23 cellular contexts compared by ENCODE assay signal in genomic region chr1:13549521-13549920, GRCh38. TPM values are rescaled to one million over a fixed set of nuclear protein-coding genes. Genes with fewer than 3 reads are reported as not detected.
"Had no signal": no experiment of that assay in that cellular context is flagged by ENCODE, and none has a peak within 500 bp of the region (broad histone marks: within the 10 kb centered on the region; RNA-seq: fewer than 3 reads in every experiment).

No MANE protein-coding gene starts in this region.

- H3K9me3 Mint-ChIP-seq: activated CD4-positive, alpha-beta memory T cell treated with anti-CD3 and anti-CD28 coated beads for 36 hours; activated naive CD4-positive, alpha-beta T cell treated with anti-CD3 and anti-CD28 coated beads for 36 hours; activated naive CD8-positive, alpha-beta T cell treated with anti-CD3 and anti-CD28 coated beads, Interleukin-2, amount 50 U/mL, for 24 hours; activated T-helper 2 cell treated with anti-CD3 and anti-CD28 coated beads, Interferon-gamma antibody, Interleukin-2, Interleukin-4, amounts not matched to agents 10 μg/mL and 5 μg/mL and 100 μg/mL, durations not matched to agents 14 hours and 24 hours and 36 hours; endodermal cell; immature natural killer cell; naive thymus-derived CD4-positive, alpha-beta T cell had no signal

- H3K4me3 Mint-ChIP-seq: activated CD4-positive, alpha-beta memory T cell treated with anti-CD3 and anti-CD28 coated beads for 36 hours; activated CD4-positive, alpha-beta T cell treated with anti-CD3 and anti-CD28 coated beads for 36 hours; activated CD8-positive, alpha-beta memory T cell treated with anti-CD3 and anti-CD28 coated beads, Interleukin-2, amount 10 ng/mL, durations not matched to agents 7 days and 5 days; activated naive CD4-positive, alpha-beta T cell treated with anti-CD3 and anti-CD28 coated beads for 36 hours; activated naive CD8-positive, alpha-beta T cell treated with anti-CD3 and anti-CD28 coated beads, Interleukin-2, amount 50 U/mL, for 24 hours; endodermal cell; immature natural killer cell; naive thymus-derived CD4-positive, alpha-beta T cell; T-helper 17 cell had no signal

- ATAC-seq: activated CD4-positive, alpha-beta T cell treated with anti-CD3 and anti-CD28 coated beads for 36 hours; activated CD8-positive, alpha-beta memory T cell treated with anti-CD3 and anti-CD28 coated beads, Interleukin-2, amount 10 ng/mL, durations not matched to agents 7 days and 5 days; activated naive CD8-positive, alpha-beta T cell treated with anti-CD3 and anti-CD28 coated beads, Interleukin-2, amount 50 U/mL, for 24 hours; naive thymus-derived CD4-positive, alpha-beta T cell; right lobe of liver; SK-N-SH treated with all-trans-retinoic acid at 6 μM for 48 hours; T-helper 17 cell had no signal

- DNase-seq: activated CD4-positive, alpha-beta memory T cell treated with anti-CD3 and anti-CD28 coated beads for 36 hours; activated CD4-positive, alpha-beta T cell treated with anti-CD3 and anti-CD28 coated beads for 36 hours; activated CD8-positive, alpha-beta memory T cell treated with anti-CD3 and anti-CD28 coated beads, Interleukin-2, amount 10 ng/mL, durations not matched to agents 7 days and 5 days; activated naive CD4-positive, alpha-beta T cell treated with anti-CD3 and anti-CD28 coated beads for 36 hours; activated naive CD8-positive, alpha-beta T cell treated with anti-CD3 and anti-CD28 coated beads, Interleukin-2, amount 50 U/mL, for 24 hours; activated T-cell treated with anti-CD3 and anti-CD28 coated beads, Interleukin-2, amount 50 U/mL, for 1 hour; erythroblast; immature natural killer cell; left cardiac atrium; naive thymus-derived CD4-positive, alpha-beta T cell; psoas muscle; right lobe of liver; stimulated activated CD4-positive, alpha-beta T cell treated with anti-CD3 and anti-CD28 coated beads, Interleukin-1b, Interleukin-23, amount 100 ng/mL, for 48 hours; stomach; T-helper 17 cell had no signal

- H3K27ac Mint-ChIP-seq: activated CD4-positive, alpha-beta memory T cell treated with anti-CD3 and anti-CD28 coated beads for 36 hours; activated CD4-positive, alpha-beta T cell treated with anti-CD3 and anti-CD28 coated beads for 36 hours; activated CD8-positive, alpha-beta memory T cell treated with anti-CD3 and anti-CD28 coated beads, Interleukin-2, amount 10 ng/mL, durations not matched to agents 7 days and 5 days; activated naive CD4-positive, alpha-beta T cell treated with anti-CD3 and anti-CD28 coated beads for 36 hours; activated naive CD8-positive, alpha-beta T cell treated with anti-CD3 and anti-CD28 coated beads, Interleukin-2, amount 50 U/mL, for 24 hours; activated T-helper 2 cell treated with anti-CD3 and anti-CD28 coated beads, Interferon-gamma antibody, Interleukin-2, Interleukin-4, amounts not matched to agents 10 μg/mL and 5 μg/mL and 100 μg/mL, durations not matched to agents 14 hours and 24 hours and 36 hours; endodermal cell; immature natural killer cell; naive thymus-derived CD4-positive, alpha-beta T cell; T-helper 17 cell had no signal

- H3K4me1 Mint-ChIP-seq: activated CD4-positive, alpha-beta T cell treated with anti-CD3 and anti-CD28 coated beads for 36 hours; activated CD8-positive, alpha-beta memory T cell treated with anti-CD3 and anti-CD28 coated beads, Interleukin-2, amount 10 ng/mL, durations not matched to agents 7 days and 5 days; activated naive CD8-positive, alpha-beta T cell treated with anti-CD3 and anti-CD28 coated beads, Interleukin-2, amount 50 U/mL, for 24 hours; immature natural killer cell; naive thymus-derived CD4-positive, alpha-beta T cell; T-helper 17 cell had no signal

- H3K36me3 Mint-ChIP-seq: activated CD4-positive, alpha-beta memory T cell treated with anti-CD3 and anti-CD28 coated beads for 36 hours; activated CD8-positive, alpha-beta memory T cell treated with anti-CD3 and anti-CD28 coated beads, Interleukin-2, amount 10 ng/mL, durations not matched to agents 7 days and 5 days; immature natural killer cell; naive thymus-derived CD4-positive, alpha-beta T cell had no signal

RNA-seq across cellular contexts. Expression of gene PDPN, which starts 34.1 kb away (rescaled TPM):
- total RNA-seq: activated CD4-positive, alpha-beta memory T cell treated with anti-CD3 and anti-CD28 coated beads for 36 hours; activated CD4-positive, alpha-beta T cell treated with anti-CD3 and anti-CD28 coated beads for 36 hours; activated CD8-positive, alpha-beta memory T cell treated with anti-CD3 and anti-CD28 coated beads, Interleukin-2, amount 10 ng/mL, durations not matched to agents 7 days and 5 days; activated naive CD4-positive, alpha-beta T cell treated with anti-CD3 and anti-CD28 coated beads for 36 hours; activated T-helper 2 cell treated with anti-CD3 and anti-CD28 coated beads, Interferon-gamma antibody, Interleukin-2, Interleukin-4, amounts not matched to agents 10 μg/mL and 5 μg/mL and 100 μg/mL, durations not matched to agents 14 hours and 24 hours and 36 hours; mononuclear cell; T-helper 17 cell had no signal
- polyA plus RNA-seq: immature natural killer cell; naive thymus-derived CD4-positive, alpha-beta T cell had no signal

RNA-seq across cellular contexts. Expression of gene LRRC38, which starts 35.7 kb away (rescaled TPM):
- total RNA-seq: activated CD4-positive, alpha-beta memory T cell treated with anti-CD3 and anti-CD28 coated beads for 36 hours; activated CD4-positive, alpha-beta T cell treated with anti-CD3 and anti-CD28 coated beads for 36 hours; activated CD8-positive, alpha-beta memory T cell treated with anti-CD3 and anti-CD28 coated beads, Interleukin-2, amount 10 ng/mL, durations not matched to agents 7 days and 5 days; activated naive CD4-positive, alpha-beta T cell treated with anti-CD3 and anti-CD28 coated beads for 36 hours; activated T-helper 2 cell treated with anti-CD3 and anti-CD28 coated beads, Interferon-gamma antibody, Interleukin-2, Interleukin-4, amounts not matched to agents 10 μg/mL and 5 μg/mL and 100 μg/mL, durations not matched to agents 14 hours and 24 hours and 36 hours; astrocyte; bronchial epithelial cell; chondrocyte; lung; mononuclear cell; naive thymus-derived CD4-positive, alpha-beta T cell; right lobe of liver; T-helper 17 cell had no signal
- polyA plus RNA-seq: immature natural killer cell; naive thymus-derived CD4-positive, alpha-beta T cell had no signal
